ENCODE assay signal across 29 cellular contexts in genomic region chr7:148868378-148868674, GRCh38.
"Had no signal": no experiment of that assay in that cellular context is flagged by ENCODE, and none has a peak within 500 bp of the region (broad histone marks: within the 10 kb centered on the region; RNA-seq: fewer than 3 reads in every experiment).

No MANE protein-coding gene starts in this region.

- ATAC-seq: activated CD8-positive, alpha-beta memory T cell treated with anti-CD3 and anti-CD28 coated beads, Interleukin-2, amount 10 ng/mL, durations not matched to agents 7 days and 5 days; activated CD8-positive, alpha-beta T cell treated with anti-CD3 and anti-CD28 coated beads for 36 hours; gastroesophageal sphincter; heart left ventricle; left ventricle myocardium superior; pancreas; psoas muscle had no signal

- H3K4me1 ChIP-seq: gastroesophageal sphincter, pancreas, psoas muscle, right atrium auricular region, vagina had no signal

- H3K27me3 Mint-ChIP-seq: activated B cell treated with CpG ODN at 0.5 μM for 24 hours; activated CD8-positive, alpha-beta memory T cell treated with anti-CD3 and anti-CD28 coated beads, Interleukin-2, amount 10 ng/mL, durations not matched to agents 7 days and 5 days; activated CD8-positive, alpha-beta T cell treated with anti-CD3 and anti-CD28 coated beads for 36 hours; type B pancreatic cell had no signal

- H3K4me3 ChIP-seq: adrenal gland, dorsolateral prefrontal cortex, esophagus squamous epithelium, gastroesophageal sphincter, heart left ventricle, pancreas, psoas muscle, right atrium auricular region, thoracic aorta, vagina had no signal

- H3K4me3 Mint-ChIP-seq: activated B cell treated with CpG ODN at 0.5 μM for 24 hours; activated CD8-positive, alpha-beta memory T cell treated with anti-CD3 and anti-CD28 coated beads, Interleukin-2, amount 10 ng/mL, durations not matched to agents 7 days and 5 days; activated CD8-positive, alpha-beta T cell treated with anti-CD3 and anti-CD28 coated beads for 36 hours; nephron; type B pancreatic cell had no signal

- H3K27ac ChIP-seq: adrenal gland, dorsolateral prefrontal cortex, esophagus squamous epithelium, gastroesophageal sphincter, pancreas, psoas muscle, right atrium auricular region, thoracic aorta, vagina had no signal

- H3K36me3 ChIP-seq: adrenal gland, esophagus squamous epithelium, gastroesophageal sphincter, heart left ventricle, pancreas, right atrium auricular region, thoracic aorta, vagina had no signal

- DNase-seq: activated B cell treated with CpG ODN at 0.5 μM for 24 hours; activated CD4-positive, alpha-beta T cell treated with anti-CD3 and anti-CD28 coated beads for 48 hours; activated CD8-positive, alpha-beta memory T cell treated with anti-CD3 and anti-CD28 coated beads, Interleukin-2, amount 10 ng/mL, durations not matched to agents 7 days and 5 days; activated CD8-positive, alpha-beta T cell treated with anti-CD3 and anti-CD28 coated beads for 36 hours; activated naive CD4-positive, alpha-beta T cell treated with Interleukin-2 at 50 U/mL for 16 hours; activated T-cell treated with anti-CD3 and anti-CD28 coated beads for 4 hours; adrenal gland; central memory CD4-positive, alpha-beta T cell; dorsolateral prefrontal cortex; esophagus squamous epithelium; heart left ventricle; left ventricle myocardium superior; mammary epithelial cell; midbrain; pancreas; psoas muscle; stimulated activated CD4-positive, alpha-beta T cell treated with anti-CD3 and anti-CD28 coated beads, Interleukin-4, amount 100 ng/mL, for 24 hours; stimulated activated naive CD4-positive, alpha-beta T cell treated with Interleukin-2 at 50 U/mL for 16 hours; T-helper 1 cell; T-helper 9 cell had no signal

- H3K9me3 ChIP-seq: pancreas, right atrium auricular region, vagina had no signal

- FAIRE-seq: astrocyte, colon, islet of Langerhans, pancreas had no signal

- H3K27me3 ChIP-seq: adrenal gland, dorsolateral prefrontal cortex, esophagus squamous epithelium, gastroesophageal sphincter, heart left ventricle, pancreas, right atrium auricular region, vagina had no signal

- H3K27ac Mint-ChIP-seq: activated CD8-positive, alpha-beta memory T cell treated with anti-CD3 and anti-CD28 coated beads, Interleukin-2, amount 10 ng/mL, durations not matched to agents 7 days and 5 days; activated CD8-positive, alpha-beta T cell treated with anti-CD3 and anti-CD28 coated beads for 36 hours; nephron; type B pancreatic cell had no signal
